In genomic region chr6:28738396-28738765, GRCh38 we compare ENCODE assay signal across 1 cellular context.
A peak's percentile ranks its signal among the peaks of the same experiment; 100 is the strongest.
TF ChIP-seq lines count a peak whose summit lies in the region.

No MANE protein-coding gene starts in this region.

TF ChIP-seq in K562, 482 proteins besides CTCF, POLR2A, EP300 and RAD21 (continued from another document and continues in another):
- TF ChIP-seq, protein P1, sequence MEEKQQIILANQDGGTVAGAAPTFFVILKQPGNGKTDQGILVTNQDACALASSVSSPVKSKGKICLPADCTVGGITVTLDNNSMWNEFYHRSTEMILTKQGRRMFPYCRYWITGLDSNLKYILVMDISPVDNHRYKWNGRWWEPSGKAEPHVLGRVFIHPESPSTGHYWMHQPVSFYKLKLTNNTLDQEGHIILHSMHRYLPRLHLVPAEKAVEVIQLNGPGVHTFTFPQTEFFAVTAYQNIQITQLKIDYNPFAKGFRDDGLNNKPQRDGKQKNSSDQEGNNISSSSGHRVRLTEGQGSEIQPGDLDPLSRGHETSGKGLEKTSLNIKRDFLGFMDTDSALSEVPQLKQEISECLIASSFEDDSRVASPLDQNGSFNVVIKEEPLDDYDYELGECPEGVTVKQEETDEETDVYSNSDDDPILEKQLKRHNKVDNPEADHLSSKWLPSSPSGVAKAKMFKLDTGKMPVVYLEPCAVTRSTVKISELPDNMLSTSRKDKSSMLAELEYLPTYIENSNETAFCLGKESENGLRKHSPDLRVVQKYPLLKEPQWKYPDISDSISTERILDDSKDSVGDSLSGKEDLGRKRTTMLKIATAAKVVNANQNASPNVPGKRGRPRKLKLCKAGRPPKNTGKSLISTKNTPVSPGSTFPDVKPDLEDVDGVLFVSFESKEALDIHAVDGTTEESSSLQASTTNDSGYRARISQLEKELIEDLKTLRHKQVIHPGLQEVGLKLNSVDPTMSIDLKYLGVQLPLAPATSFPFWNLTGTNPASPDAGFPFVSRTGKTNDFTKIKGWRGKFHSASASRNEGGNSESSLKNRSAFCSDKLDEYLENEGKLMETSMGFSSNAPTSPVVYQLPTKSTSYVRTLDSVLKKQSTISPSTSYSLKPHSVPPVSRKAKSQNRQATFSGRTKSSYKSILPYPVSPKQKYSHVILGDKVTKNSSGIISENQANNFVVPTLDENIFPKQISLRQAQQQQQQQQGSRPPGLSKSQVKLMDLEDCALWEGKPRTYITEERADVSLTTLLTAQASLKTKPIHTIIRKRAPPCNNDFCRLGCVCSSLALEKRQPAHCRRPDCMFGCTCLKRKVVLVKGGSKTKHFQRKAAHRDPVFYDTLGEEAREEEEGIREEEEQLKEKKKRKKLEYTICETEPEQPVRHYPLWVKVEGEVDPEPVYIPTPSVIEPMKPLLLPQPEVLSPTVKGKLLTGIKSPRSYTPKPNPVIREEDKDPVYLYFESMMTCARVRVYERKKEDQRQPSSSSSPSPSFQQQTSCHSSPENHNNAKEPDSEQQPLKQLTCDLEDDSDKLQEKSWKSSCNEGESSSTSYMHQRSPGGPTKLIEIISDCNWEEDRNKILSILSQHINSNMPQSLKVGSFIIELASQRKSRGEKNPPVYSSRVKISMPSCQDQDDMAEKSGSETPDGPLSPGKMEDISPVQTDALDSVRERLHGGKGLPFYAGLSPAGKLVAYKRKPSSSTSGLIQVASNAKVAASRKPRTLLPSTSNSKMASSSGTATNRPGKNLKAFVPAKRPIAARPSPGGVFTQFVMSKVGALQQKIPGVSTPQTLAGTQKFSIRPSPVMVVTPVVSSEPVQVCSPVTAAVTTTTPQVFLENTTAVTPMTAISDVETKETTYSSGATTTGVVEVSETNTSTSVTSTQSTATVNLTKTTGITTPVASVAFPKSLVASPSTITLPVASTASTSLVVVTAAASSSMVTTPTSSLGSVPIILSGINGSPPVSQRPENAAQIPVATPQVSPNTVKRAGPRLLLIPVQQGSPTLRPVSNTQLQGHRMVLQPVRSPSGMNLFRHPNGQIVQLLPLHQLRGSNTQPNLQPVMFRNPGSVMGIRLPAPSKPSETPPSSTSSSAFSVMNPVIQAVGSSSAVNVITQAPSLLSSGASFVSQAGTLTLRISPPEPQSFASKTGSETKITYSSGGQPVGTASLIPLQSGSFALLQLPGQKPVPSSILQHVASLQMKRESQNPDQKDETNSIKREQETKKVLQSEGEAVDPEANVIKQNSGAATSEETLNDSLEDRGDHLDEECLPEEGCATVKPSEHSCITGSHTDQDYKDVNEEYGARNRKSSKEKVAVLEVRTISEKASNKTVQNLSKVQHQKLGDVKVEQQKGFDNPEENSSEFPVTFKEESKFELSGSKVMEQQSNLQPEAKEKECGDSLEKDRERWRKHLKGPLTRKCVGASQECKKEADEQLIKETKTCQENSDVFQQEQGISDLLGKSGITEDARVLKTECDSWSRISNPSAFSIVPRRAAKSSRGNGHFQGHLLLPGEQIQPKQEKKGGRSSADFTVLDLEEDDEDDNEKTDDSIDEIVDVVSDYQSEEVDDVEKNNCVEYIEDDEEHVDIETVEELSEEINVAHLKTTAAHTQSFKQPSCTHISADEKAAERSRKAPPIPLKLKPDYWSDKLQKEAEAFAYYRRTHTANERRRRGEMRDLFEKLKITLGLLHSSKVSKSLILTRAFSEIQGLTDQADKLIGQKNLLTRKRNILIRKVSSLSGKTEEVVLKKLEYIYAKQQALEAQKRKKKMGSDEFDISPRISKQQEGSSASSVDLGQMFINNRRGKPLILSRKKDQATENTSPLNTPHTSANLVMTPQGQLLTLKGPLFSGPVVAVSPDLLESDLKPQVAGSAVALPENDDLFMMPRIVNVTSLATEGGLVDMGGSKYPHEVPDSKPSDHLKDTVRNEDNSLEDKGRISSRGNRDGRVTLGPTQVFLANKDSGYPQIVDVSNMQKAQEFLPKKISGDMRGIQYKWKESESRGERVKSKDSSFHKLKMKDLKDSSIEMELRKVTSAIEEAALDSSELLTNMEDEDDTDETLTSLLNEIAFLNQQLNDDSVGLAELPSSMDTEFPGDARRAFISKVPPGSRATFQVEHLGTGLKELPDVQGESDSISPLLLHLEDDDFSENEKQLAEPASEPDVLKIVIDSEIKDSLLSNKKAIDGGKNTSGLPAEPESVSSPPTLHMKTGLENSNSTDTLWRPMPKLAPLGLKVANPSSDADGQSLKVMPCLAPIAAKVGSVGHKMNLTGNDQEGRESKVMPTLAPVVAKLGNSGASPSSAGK (IDR thresholded peaks at IDR 0.05) = peak; percentile 40; the same call in 1 of the 2 replicates
- TF ChIP-seq, protein P2, sequence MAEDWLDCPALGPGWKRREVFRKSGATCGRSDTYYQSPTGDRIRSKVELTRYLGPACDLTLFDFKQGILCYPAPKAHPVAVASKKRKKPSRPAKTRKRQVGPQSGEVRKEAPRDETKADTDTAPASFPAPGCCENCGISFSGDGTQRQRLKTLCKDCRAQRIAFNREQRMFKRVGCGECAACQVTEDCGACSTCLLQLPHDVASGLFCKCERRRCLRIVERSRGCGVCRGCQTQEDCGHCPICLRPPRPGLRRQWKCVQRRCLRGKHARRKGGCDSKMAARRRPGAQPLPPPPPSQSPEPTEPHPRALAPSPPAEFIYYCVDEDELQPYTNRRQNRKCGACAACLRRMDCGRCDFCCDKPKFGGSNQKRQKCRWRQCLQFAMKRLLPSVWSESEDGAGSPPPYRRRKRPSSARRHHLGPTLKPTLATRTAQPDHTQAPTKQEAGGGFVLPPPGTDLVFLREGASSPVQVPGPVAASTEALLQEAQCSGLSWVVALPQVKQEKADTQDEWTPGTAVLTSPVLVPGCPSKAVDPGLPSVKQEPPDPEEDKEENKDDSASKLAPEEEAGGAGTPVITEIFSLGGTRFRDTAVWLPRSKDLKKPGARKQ (CRISPR knock-in tag; IDR thresholded peaks at IDR 0.05) = no peak
- TF ChIP-seq HDGF (IDR thresholded peaks at IDR 0.05) (no peak), MEIS2 (IDR thresholded peaks at IDR 0.05; ENCODE audit: partially characterized antibody) (no peak), BRF1 (IDR thresholded peaks at IDR 0.05; ENCODE audit: borderline replicate concordance, extremely low read depth, insufficient read length) (no peak), NRF1 (conservative IDR thresholded peaks at IDR 0.05 in 1 of 2, IDR thresholded peaks at IDR 0.05 in 1 of 2) (0 out of 4 replicates have a peak, but pooled peaks of 1 of the 2 experiments have one; percentile 3), JUND (IDR thresholded peaks at IDR 0.05; ENCODE audit: borderline replicate concordance, low read depth, low read length) (no peak), JUND (tag; IDR thresholded peaks at IDR 0.05; ENCODE audit: borderline replicate concordance, low read depth, low read length) (no peak), ZNF695 (CRISPR knock-in tag; IDR thresholded peaks at IDR 0.05) (no peak), ETV6 (IDR thresholded peaks at IDR 0.05; ENCODE audit: borderline replicate concordance in 1 of 2, low read depth in 2 of 2, low read length in 1 of 2) (no peak), ETV6 (CRISPR knock-in tag; IDR thresholded peaks at IDR 0.05; ENCODE audit: borderline replicate concordance) (no peak), MXD1 (CRISPR knock-in tag; IDR thresholded peaks at IDR 0.05; ENCODE audit: borderline replicate concordance, poor library complexity, severe bottlenecking) (no peak), TARDBP (IDR thresholded peaks at IDR 0.05) (no peak), KLF10 (CRISPR knock-in tag; IDR thresholded peaks at IDR 0.05) (no peak), RBM39 (optimal IDR thresholded peaks at IDR 0.05; ENCODE audit: low read depth, low read length) (no peak), TRIM24 (IDR thresholded peaks at IDR 0.05) (no peak), STAT5A (IDR thresholded peaks at IDR 0.05; ENCODE audit: borderline replicate concordance, low read length) (no peak), GATAD2A (IDR thresholded peaks at IDR 0.05) (no peak), L3MBTL2 (IDR thresholded peaks at IDR 0.05) (peak; percentile 22; the same call in 1 of the 2 replicates), HNRNPL (IDR thresholded peaks at IDR 0.05; ENCODE audit: low read depth, low read length) (no peak), EHMT2 (IDR thresholded peaks at IDR 0.05) (0 out of 2 replicates have a peak, but pooled peaks have one; percentile 6), NONO (IDR thresholded peaks at IDR 0.05; ENCODE audit: low read depth in 2 of 2, low read length in 1 of 2) (no peak), ZBTB17 (CRISPR knock-in tag; IDR thresholded peaks at IDR 0.05) (no peak), MYBL2 (IDR thresholded peaks at IDR 0.05; ENCODE audit: low read depth) (no peak), MYBL2 (CRISPR knock-in tag; IDR thresholded peaks at IDR 0.05; ENCODE audit: borderline replicate concordance) (no peak), NCOA6 (IDR thresholded peaks at IDR 0.05) (no peak), NELFE (IDR thresholded peaks at IDR 0.05; ENCODE audit: insufficient read depth, insufficient read length) (no peak), RNF219 (CRISPR knock-in tag; IDR thresholded peaks at IDR 0.05) (no peak), FOXJ3 (CRISPR knock-in tag; IDR thresholded peaks at IDR 0.05) (no peak)
- TF ChIP-seq, protein P3, sequence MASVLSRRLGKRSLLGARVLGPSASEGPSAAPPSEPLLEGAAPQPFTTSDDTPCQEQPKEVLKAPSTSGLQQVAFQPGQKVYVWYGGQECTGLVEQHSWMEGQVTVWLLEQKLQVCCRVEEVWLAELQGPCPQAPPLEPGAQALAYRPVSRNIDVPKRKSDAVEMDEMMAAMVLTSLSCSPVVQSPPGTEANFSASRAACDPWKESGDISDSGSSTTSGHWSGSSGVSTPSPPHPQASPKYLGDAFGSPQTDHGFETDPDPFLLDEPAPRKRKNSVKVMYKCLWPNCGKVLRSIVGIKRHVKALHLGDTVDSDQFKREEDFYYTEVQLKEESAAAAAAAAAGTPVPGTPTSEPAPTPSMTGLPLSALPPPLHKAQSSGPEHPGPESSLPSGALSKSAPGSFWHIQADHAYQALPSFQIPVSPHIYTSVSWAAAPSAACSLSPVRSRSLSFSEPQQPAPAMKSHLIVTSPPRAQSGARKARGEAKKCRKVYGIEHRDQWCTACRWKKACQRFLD (CRISPR knock-in tag; IDR thresholded peaks at IDR 0.05) = no peak
- TF ChIP-seq, protein P4, sequence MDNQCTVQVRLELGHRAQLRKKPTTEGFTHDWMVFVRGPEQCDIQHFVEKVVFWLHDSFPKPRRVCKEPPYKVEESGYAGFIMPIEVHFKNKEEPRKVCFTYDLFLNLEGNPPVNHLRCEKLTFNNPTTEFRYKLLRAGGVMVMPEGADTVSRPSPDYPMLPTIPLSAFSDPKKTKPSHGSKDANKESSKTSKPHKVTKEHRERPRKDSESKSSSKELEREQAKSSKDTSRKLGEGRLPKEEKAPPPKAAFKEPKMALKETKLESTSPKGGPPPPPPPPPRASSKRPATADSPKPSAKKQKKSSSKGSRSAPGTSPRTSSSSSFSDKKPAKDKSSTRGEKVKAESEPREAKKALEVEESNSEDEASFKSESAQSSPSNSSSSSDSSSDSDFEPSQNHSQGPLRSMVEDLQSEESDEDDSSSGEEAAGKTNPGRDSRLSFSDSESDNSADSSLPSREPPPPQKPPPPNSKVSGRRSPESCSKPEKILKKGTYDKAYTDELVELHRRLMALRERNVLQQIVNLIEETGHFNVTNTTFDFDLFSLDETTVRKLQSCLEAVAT (IDR thresholded peaks at IDR 0.05) = peak in 1 of 2 experiments; percentile 78; a peak in 2 of 4 replicates
- TF ChIP-seq, protein P5, sequence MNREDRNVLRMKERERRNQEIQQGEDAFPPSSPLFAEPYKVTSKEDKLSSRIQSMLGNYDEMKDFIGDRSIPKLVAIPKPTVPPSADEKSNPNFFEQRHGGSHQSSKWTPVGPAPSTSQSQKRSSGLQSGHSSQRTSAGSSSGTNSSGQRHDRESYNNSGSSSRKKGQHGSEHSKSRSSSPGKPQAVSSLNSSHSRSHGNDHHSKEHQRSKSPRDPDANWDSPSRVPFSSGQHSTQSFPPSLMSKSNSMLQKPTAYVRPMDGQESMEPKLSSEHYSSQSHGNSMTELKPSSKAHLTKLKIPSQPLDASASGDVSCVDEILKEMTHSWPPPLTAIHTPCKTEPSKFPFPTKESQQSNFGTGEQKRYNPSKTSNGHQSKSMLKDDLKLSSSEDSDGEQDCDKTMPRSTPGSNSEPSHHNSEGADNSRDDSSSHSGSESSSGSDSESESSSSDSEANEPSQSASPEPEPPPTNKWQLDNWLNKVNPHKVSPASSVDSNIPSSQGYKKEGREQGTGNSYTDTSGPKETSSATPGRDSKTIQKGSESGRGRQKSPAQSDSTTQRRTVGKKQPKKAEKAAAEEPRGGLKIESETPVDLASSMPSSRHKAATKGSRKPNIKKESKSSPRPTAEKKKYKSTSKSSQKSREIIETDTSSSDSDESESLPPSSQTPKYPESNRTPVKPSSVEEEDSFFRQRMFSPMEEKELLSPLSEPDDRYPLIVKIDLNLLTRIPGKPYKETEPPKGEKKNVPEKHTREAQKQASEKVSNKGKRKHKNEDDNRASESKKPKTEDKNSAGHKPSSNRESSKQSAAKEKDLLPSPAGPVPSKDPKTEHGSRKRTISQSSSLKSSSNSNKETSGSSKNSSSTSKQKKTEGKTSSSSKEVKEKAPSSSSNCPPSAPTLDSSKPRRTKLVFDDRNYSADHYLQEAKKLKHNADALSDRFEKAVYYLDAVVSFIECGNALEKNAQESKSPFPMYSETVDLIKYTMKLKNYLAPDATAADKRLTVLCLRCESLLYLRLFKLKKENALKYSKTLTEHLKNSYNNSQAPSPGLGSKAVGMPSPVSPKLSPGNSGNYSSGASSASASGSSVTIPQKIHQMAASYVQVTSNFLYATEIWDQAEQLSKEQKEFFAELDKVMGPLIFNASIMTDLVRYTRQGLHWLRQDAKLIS (CRISPR knock-in tag; IDR thresholded peaks at IDR 0.05) = no peak
- TF ChIP-seq, protein P6, sequence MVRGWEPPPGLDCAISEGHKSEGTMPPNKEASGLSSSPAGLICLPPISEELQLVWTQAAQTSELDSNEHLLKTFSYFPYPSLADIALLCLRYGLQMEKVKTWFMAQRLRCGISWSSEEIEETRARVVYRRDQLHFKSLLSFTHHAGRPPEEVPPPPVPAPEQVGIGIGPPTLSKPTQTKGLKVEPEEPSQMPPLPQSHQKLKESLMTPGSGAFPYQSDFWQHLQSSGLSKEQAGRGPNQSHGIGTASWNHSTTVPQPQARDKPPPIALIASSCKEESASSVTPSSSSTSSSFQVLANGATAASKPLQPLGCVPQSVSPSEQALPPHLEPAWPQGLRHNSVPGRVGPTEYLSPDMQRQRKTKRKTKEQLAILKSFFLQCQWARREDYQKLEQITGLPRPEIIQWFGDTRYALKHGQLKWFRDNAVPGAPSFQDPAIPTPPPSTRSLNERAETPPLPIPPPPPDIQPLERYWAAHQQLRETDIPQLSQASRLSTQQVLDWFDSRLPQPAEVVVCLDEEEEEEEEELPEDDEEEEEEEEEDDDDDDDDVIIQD (CRISPR knock-in tag; IDR thresholded peaks at IDR 0.05) = no peak
